27 cellular contexts compared by ENCODE assay signal in the genomic region with DNA sequence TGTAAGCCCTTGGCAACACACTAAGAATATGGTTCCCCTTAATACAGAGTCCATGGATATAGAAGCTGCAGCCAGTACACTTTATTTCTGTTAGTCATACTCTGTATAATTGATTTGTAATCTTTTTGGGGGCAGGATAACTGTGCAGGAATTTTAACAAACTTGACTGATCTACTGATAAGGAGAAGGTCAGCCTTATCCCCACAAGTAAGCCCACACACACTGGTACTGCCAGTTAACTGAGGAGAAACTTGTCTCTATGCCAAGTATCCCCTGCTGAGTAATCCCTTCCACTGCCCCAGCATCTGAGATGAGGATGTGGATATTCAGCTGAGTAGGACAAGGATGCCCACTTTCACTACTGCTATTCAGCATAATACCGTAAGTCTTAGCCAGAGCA.
"Had no signal": no experiment of that assay in that cellular context is flagged by ENCODE, and none has a peak within 500 bp of the region (broad histone marks: within the 10 kb centered on the region; RNA-seq: fewer than 3 reads in every experiment).

No MANE protein-coding gene starts in this region.

- H3K4me3 Mint-ChIP-seq: mesothelial cell of epicardium; naive B cell; natural killer cell; nephron progenitor cell; neural progenitor cell; stimulated activated memory B cell treated with anti-CD40 and anti-IgM and Interleukin-4, amounts not matched to agents 10 μg/mL and 1 μg/mL and 100 μg/mL, for 72 hours; stimulated activated naive CD8-positive, alpha-beta T cell treated with anti-CD3 and anti-CD28 coated beads, Interleukin-15, amount 100 ng/mL, for 72 hours; type B pancreatic cell had no signal

- H3K4me1 ChIP-seq: left ventricle myocardium inferior, neural progenitor cell, parathyroid adenoma, psoas muscle, right atrium auricular region, tibial nerve, uterus had no signal

- H3K36me3 ChIP-seq: left ventricle myocardium inferior, neutrophil, right atrium auricular region, right lobe of liver, tibial nerve, uterus had no signal

- ATAC-seq: natural killer cell; psoas muscle; right lobe of liver; stimulated activated memory B cell treated with anti-CD40 and anti-IgM and Interleukin-4, amounts not matched to agents 10 μg/mL and 1 μg/mL and 100 μg/mL, for 72 hours; stimulated activated naive CD8-positive, alpha-beta T cell treated with anti-CD3 and anti-CD28 coated beads, Interleukin-15, amount 100 ng/mL, for 72 hours had no signal

- H3K36me3 Mint-ChIP-seq: mesothelial cell of epicardium; naive B cell; neural progenitor cell; stimulated activated memory B cell treated with anti-CD40 and anti-IgM and Interleukin-4, amounts not matched to agents 10 μg/mL and 1 μg/mL and 100 μg/mL, for 72 hours; type B pancreatic cell had no signal

- H3K9ac ChIP-seq: neural progenitor cell, parathyroid adenoma had no signal

- H3K4me1 Mint-ChIP-seq: mesothelial cell of epicardium; naive B cell; natural killer cell; nephron progenitor cell; neural progenitor cell; stimulated activated memory B cell treated with anti-CD40 and anti-IgM and Interleukin-4, amounts not matched to agents 10 μg/mL and 1 μg/mL and 100 μg/mL, for 72 hours; stimulated activated naive CD8-positive, alpha-beta T cell treated with anti-CD3 and anti-CD28 coated beads, Interleukin-15, amount 100 ng/mL, for 72 hours had no signal

- H3K27me3 Mint-ChIP-seq: naive B cell; stimulated activated naive CD8-positive, alpha-beta T cell treated with anti-CD3 and anti-CD28 coated beads, Interleukin-15, amount 100 ng/mL, for 72 hours; type B pancreatic cell had no signal

- H3K4me2 ChIP-seq: neural progenitor cell, smooth muscle cell had no signal

- H3K27ac ChIP-seq: left ventricle myocardium inferior, neural progenitor cell, neutrophil, parathyroid adenoma, psoas muscle, right atrium auricular region, right lobe of liver, tibial nerve, uterus had no signal

- H3K9me3 Mint-ChIP-seq: stimulated activated memory B cell treated with anti-CD40 and anti-IgM and Interleukin-4, amounts not matched to agents 10 μg/mL and 1 μg/mL and 100 μg/mL, for 72 hours; stimulated activated naive CD8-positive, alpha-beta T cell treated with anti-CD3 and anti-CD28 coated beads, Interleukin-15, amount 100 ng/mL, for 72 hours; type B pancreatic cell had no signal

- H3K27ac Mint-ChIP-seq: mesothelial cell of epicardium; naive B cell; natural killer cell; nephron progenitor cell; neural progenitor cell; stimulated activated memory B cell treated with anti-CD40 and anti-IgM and Interleukin-4, amounts not matched to agents 10 μg/mL and 1 μg/mL and 100 μg/mL, for 72 hours; stimulated activated naive CD8-positive, alpha-beta T cell treated with anti-CD3 and anti-CD28 coated beads, Interleukin-15, amount 100 ng/mL, for 72 hours; type B pancreatic cell had no signal

- H3K79me2 ChIP-seq: parathyroid adenoma had no signal

- H3K4me3 ChIP-seq: left ventricle myocardium inferior, lung, neural progenitor cell, psoas muscle, right atrium auricular region, right lobe of liver, smooth muscle cell, tibial nerve, uterus had no signal

- H2AFZ ChIP-seq: neural progenitor cell, parathyroid adenoma had no signal

- H3K27me3 ChIP-seq: neural progenitor cell, neutrophil, right atrium auricular region, right lobe of liver, tibial nerve, uterus had no signal

- DNase-seq: islet precursor cell; left ventricle myocardium inferior; mesendoderm; naive B cell; natural killer cell; nephron progenitor cell; occipital lobe; psoas muscle; right lobe of liver; stimulated activated CD4-positive, alpha-beta T cell treated with anti-CD3 and anti-CD28 coated beads, Interleukin-1b, Interleukin-23, amount 100 ng/mL, for 48 hours; stimulated activated CD4-positive, alpha-beta T cell treated with anti-CD3 and anti-CD28 coated beads, Interleukin-2, amount 100 ng/mL, for 48 hours; stimulated activated CD4-positive, alpha-beta T cell treated with anti-CD3 and anti-CD28 coated beads, Interleukin-4, amount 100 ng/mL, for 4 hours; stimulated activated CD8-positive, alpha-beta memory T cell treated with anti-CD3 and anti-CD28 coated beads, Interleukin-4, amount 100 ng/mL, for 48 hours; stimulated activated naive CD4-positive, alpha-beta T cell treated with Interleukin-2 at 50 U/mL for 16 hours; stimulated activated naive CD8-positive, alpha-beta T cell treated with anti-CD3 and anti-CD28 coated beads, Interleukin-15, amount 100 ng/mL, for 72 hours; substantia nigra; uterus had no signal

- H3K9me3 ChIP-seq: neutrophil, right lobe of liver, uterus had no signal
